ENCODE assay signal across 1 cellular context in genomic region chr16:70681382-70682238, GRCh38.
A peak's percentile ranks its signal among the peaks of the same experiment; 100 is the strongest.
TF ChIP-seq lines count a peak whose summit lies in the region.

No MANE protein-coding gene starts in this region.

TF ChIP-seq in HepG2, 621 proteins besides CTCF, POLR2A, EP300 and RAD21 (continued from another document and continues in another):
- TF ChIP-seq ZNF687 (CRISPR knock-in tag; IDR thresholded peaks at IDR 0.05), result peak; percentile 98
- TF ChIP-seq SAFB2 (CRISPR knock-in tag; IDR thresholded peaks at IDR 0.05; ENCODE audit: borderline replicate concordance, low read depth), result peak; percentile 76; the same call in 1 of the 2 replicates
- TF ChIP-seq HNRNPL (IDR thresholded peaks at IDR 0.05; ENCODE audit: low read depth, low read length), result peak; percentile 98
- no peak for TF ChIP-seq ZNF337 (CRISPR knock-in tag; IDR thresholded peaks at IDR 0.05; ENCODE audit: borderline replicate concordance, low read depth)
- TF ChIP-seq MIXL1 (CRISPR knock-in tag; IDR thresholded peaks at IDR 0.05), result peak; percentile 15; the same call in 1 of the 2 replicates
- TF ChIP-seq SALL2 (CRISPR knock-in tag; IDR thresholded peaks at IDR 0.05), result peak; percentile 91
- TF ChIP-seq GMEB2 (CRISPR knock-in tag; IDR thresholded peaks at IDR 0.05; ENCODE audit: low read depth), result no peak
- TF ChIP-seq FOXK2 (IDR thresholded peaks at IDR 0.05), result no peak
- TF ChIP-seq MLX (CRISPR knock-in tag; IDR thresholded peaks at IDR 0.05), result no peak; the same call in 1 of the 2 replicates
- TF ChIP-seq ZSCAN5A (CRISPR knock-in tag; IDR thresholded peaks at IDR 0.05; ENCODE audit: borderline replicate concordance), result peak; percentile 70; the same call in 1 of the 2 replicates
- no peak for TF ChIP-seq ATF5 (CRISPR knock-in tag; IDR thresholded peaks at IDR 0.05; ENCODE audit: low read depth)
- peak; percentile 38; the same call in 1 of the 2 replicates for TF ChIP-seq PAF1 (CRISPR knock-in tag; IDR thresholded peaks at IDR 0.05)
- no peak for TF ChIP-seq ZNF660 (CRISPR knock-in tag; IDR thresholded peaks at IDR 0.05; ENCODE audit: borderline replicate concordance, low read depth)
- TF ChIP-seq TBP (CRISPR knock-in tag; IDR thresholded peaks at IDR 0.05), result no peak
- no peak for TF ChIP-seq RERE (CRISPR knock-in tag; IDR thresholded peaks at IDR 0.05; ENCODE audit: low read depth)
- TF ChIP-seq REPIN1 (CRISPR knock-in tag; IDR thresholded peaks at IDR 0.05; ENCODE audit: borderline replicate concordance, low read depth), result peak; percentile 66; the same call in 1 of the 2 replicates
- TF ChIP-seq SP2 (CRISPR knock-in tag; IDR thresholded peaks at IDR 0.05), result no peak
- TF ChIP-seq ZBTB14 (CRISPR knock-in tag; IDR thresholded peaks at IDR 0.05), result 0 out of 2 replicates have a peak, but pooled peaks have one; percentile 37
- no peak for TF ChIP-seq ZNF468 (CRISPR knock-in tag; IDR thresholded peaks at IDR 0.05)
- TF ChIP-seq HNRNPH1 (optimal IDR thresholded peaks at IDR 0.05; ENCODE audit: low read depth, low read length), result peak; percentile 65
- TF ChIP-seq ZNF597 (CRISPR knock-in tag; IDR thresholded peaks at IDR 0.05), result no peak
- peak; percentile 64; the same call in 1 of the 2 replicates for TF ChIP-seq SNAPC2 (CRISPR knock-in tag; IDR thresholded peaks at IDR 0.05)
- no peak for TF ChIP-seq WIZ (CRISPR knock-in tag; IDR thresholded peaks at IDR 0.05)
- TF ChIP-seq PHF21A (CRISPR knock-in tag; IDR thresholded peaks at IDR 0.05), result peak; percentile 95
- TF ChIP-seq ZNF543 (CRISPR knock-in tag; IDR thresholded peaks at IDR 0.05), result no peak
- no peak for TF ChIP-seq PHF5A (CRISPR knock-in tag; IDR thresholded peaks at IDR 0.05; ENCODE audit: low read depth, unreplicated experiment)
- peak; percentile 88 for TF ChIP-seq ZNF703 (CRISPR knock-in tag; IDR thresholded peaks at IDR 0.05; ENCODE audit: borderline replicate concordance)
- peak; percentile 53; the same call in 1 of the 2 replicates for TF ChIP-seq MIER3 (CRISPR knock-in tag; IDR thresholded peaks at IDR 0.05; ENCODE audit: borderline replicate concordance)
- TF ChIP-seq KAT8 (CRISPR knock-in tag; IDR thresholded peaks at IDR 0.05), result no peak; the same call in 1 of the 2 replicates
- no peak for TF ChIP-seq ZNF407 (CRISPR knock-in tag; IDR thresholded peaks at IDR 0.05; ENCODE audit: not compliant biosample characterization)
